ENCODE assay signal across 24 cellular contexts in the genomic region with DNA sequence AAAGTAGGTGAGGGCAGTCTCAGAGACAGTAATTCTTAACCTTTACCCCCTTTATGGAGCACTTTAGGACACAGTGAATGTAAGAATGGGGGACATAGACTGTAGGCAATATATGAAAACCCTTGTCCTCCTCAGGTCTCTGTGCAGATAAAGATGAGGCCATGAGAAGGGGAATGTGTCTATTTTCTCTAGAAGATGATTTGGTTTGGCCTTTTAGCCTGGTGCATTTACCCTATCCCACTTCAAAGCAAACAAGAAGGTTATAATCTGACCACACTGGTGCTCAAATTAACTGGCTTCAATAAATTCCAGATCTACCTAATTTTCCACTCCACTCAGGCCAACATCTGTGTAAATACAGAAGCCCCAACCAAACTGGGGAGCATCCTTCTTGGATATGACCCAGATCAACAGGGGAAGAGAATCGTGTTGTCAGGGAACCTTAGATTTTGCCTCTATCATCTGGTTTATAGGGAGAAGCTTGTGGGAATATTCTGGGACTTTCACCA. TPM values are rescaled to one million over a fixed set of nuclear protein-coding genes. Genes with fewer than 3 reads are reported as not detected.
DNase-seq lines count a peak whose midpoint lies in the region; ATAC-seq and TF ChIP-seq lines count a peak whose summit lies in the region.
"Had no signal": no experiment of that assay in that cellular context is flagged by ENCODE, and none has a peak within 500 bp of the region (broad histone marks: within the 10 kb centered on the region; RNA-seq: fewer than 3 reads in every experiment).

No MANE protein-coding gene starts in this region.

- no peaks in the 10 kb centered on the region for H3K27me3 Mint-ChIP-seq in T-helper 1 cell treated with Interleukin-12 subunit alpha and Interleukin-12 subunit beta and Interleukin-4 antibody, amounts not matched to agents 30 μg/mL and 1 μg/mL, for 36 hours (ENCODE audit: low read depth)
- H3K27me3 Mint-ChIP-seq in CD8-positive, alpha-beta memory T cell, result no peaks in the 10 kb centered on the region
- H3K27me3 Mint-ChIP-seq in activated T-helper 1 cell treated with anti-CD3 and anti-CD28 coated beads, Interleukin-12 subunit alpha, Interleukin-12 subunit beta, Interleukin-2, Interleukin-4 antibody, amounts not matched to agents 30 ng/mL and 10 ng/mL and 1 ng/mL, durations not matched to agents 14 hours and 24 hours and 36 hours (ENCODE audit: insufficient read depth), result no peaks in the 10 kb centered on the region
- no peaks in the 10 kb centered on the region for H3K27me3 Mint-ChIP-seq in natural killer cell treated with Interleukin-12 subunit alpha and Interleukin-12 subunit beta and Interleukin-15 and Interleukin-18, amount 100 ng/mL, for 72 hours

- H3K9me3 ChIP-seq in CD8-positive, alpha-beta memory T cell (ENCODE audit: low read length), result no peaks in the 10 kb centered on the region
- no peaks in the 10 kb centered on the region for H3K9me3 ChIP-seq in A673 (ENCODE audit: low read depth, low read length, poor library complexity, severe bottlenecking)
- H3K9me3 ChIP-seq: BE2C, spleen had no signal

- H3K4me1 Mint-ChIP-seq in T-helper 1 cell treated with Interleukin-12 subunit alpha and Interleukin-12 subunit beta and Interleukin-4 antibody, amounts not matched to agents 30 μg/mL and 1 μg/mL, for 36 hours (ENCODE audit: low read depth), result peaks cover 47% of the 10 kb centered on the region
- H3K4me1 Mint-ChIP-seq in CD8-positive, alpha-beta memory T cell, result peaks cover 81 to 98% (median 95%) of the 10 kb centered on the region in 3 donors
- peaks cover 49% of the 10 kb centered on the region for H3K4me1 Mint-ChIP-seq in activated T-helper 1 cell treated with anti-CD3 and anti-CD28 coated beads, Interleukin-12 subunit alpha, Interleukin-12 subunit beta, Interleukin-2, Interleukin-4 antibody, amounts not matched to agents 30 ng/mL and 10 ng/mL and 1 ng/mL, durations not matched to agents 14 hours and 24 hours and 36 hours (ENCODE audit: low read depth)
- H3K4me1 Mint-ChIP-seq in natural killer cell treated with Interleukin-12 subunit alpha and Interleukin-12 subunit beta and Interleukin-15 and Interleukin-18, amount 100 ng/mL, for 72 hours (ENCODE audit: low read depth in 2 of 2), result peaks cover 57 to 60% of the 10 kb centered on the region in 2 donors

- DNase-seq in T-helper 1 cell (no peak), OCI-M2 (lab: John Stamatoyannopoulos, UW; ENCODE audit: unreplicated experiment) (no peak), A673 (ENCODE audit: low spot score) (no peak), SHP77 treated with DMSO at 0.1 percent for 48 hours (lab: John Stamatoyannopoulos, UW) (no peak)
- no peak for DNase-seq in CD8-positive, alpha-beta memory T cell
- no peak for DNase-seq in activated T-helper 1 cell treated with anti-CD3 and anti-CD28 coated beads, Interleukin-12 subunit alpha, Interleukin-12 subunit beta, Interleukin-2, Interleukin-4 antibody, amounts not matched to agents 30 ng/mL and 10 ng/mL and 1 ng/mL, durations not matched to agents 14 hours and 24 hours and 36 hours (ENCODE audit: low spot score)
- no peak for DNase-seq in natural killer cell treated with Interleukin-12 subunit alpha and Interleukin-12 subunit beta and Interleukin-15 and Interleukin-18, amount 100 ng/mL, for 72 hours (ENCODE audit: low spot score)
- DNase-seq: activated CD4-positive, alpha-beta T cell treated with anti-CD3 and anti-CD28 coated beads for 48 hours; BE2C; dermis blood vessel endothelial cell; DMS 273 treated with DMSO at 0.1 percent for 48 hours; NCI-H1105; NCI-H2081 treated with DMSO at 0.1 percent for 48 hours; NCI-H446; NK-92 treated with Interleukin-12 subunit alpha and Interleukin-12 subunit beta, amount 100 ng/mL, for 24 hours; RPMI8226; spleen; stimulated activated CD4-positive, alpha-beta T cell treated with anti-CD3 and anti-CD28 coated beads, Interleukin-4, amount 100 ng/mL, for 24 hours had no signal

- no peak overlapping the region for H3K4me3 ChIP-seq in CD8-positive, alpha-beta memory T cell (ENCODE audit: low read length)
- no peak overlapping the region for H3K4me3 ChIP-seq in A673 (ENCODE audit: low read depth, low read length, poor library complexity, severe bottlenecking)
- H3K4me3 ChIP-seq: cardiac muscle cell, lung, spleen had no signal

- H3K27ac ChIP-seq in CD8-positive, alpha-beta memory T cell (ENCODE audit: low read depth, low read length), result no peak overlapping the region
- H3K27ac ChIP-seq in A673 (ENCODE audit: low read depth, low read length, poor library complexity, severe bottlenecking), result no peak overlapping the region
- H3K27ac ChIP-seq: cardiac muscle cell had no signal

- CTCF ChIA-PET in CD8-positive, alpha-beta memory T cell (lab: Charles Lee), result interaction anchor here (1.6 kb wide), 1 partner anchor 124 kb away, joined by 4 read pairs; no protein-coding TSS in a partner anchor
- CTCF ChIA-PET in A673 (lab: Charles Lee), result no interaction called here

- no TSS peak for BruUV-seq in A673 (replicated peaks; lab: Mats Ljungman, UMichigan)

- H3K36me3 Mint-ChIP-seq in T-helper 1 cell treated with Interleukin-12 subunit alpha and Interleukin-12 subunit beta and Interleukin-4 antibody, amounts not matched to agents 30 μg/mL and 1 μg/mL, for 36 hours (ENCODE audit: low read depth), result peaks cover 37% of the 10 kb centered on the region
- H3K36me3 Mint-ChIP-seq in CD8-positive, alpha-beta memory T cell, result peaks cover 0 to 72% (median 23%) of the 10 kb centered on the region in 3 donors
- peaks cover 32% of the 10 kb centered on the region for H3K36me3 Mint-ChIP-seq in activated T-helper 1 cell treated with anti-CD3 and anti-CD28 coated beads, Interleukin-12 subunit alpha, Interleukin-12 subunit beta, Interleukin-2, Interleukin-4 antibody, amounts not matched to agents 30 ng/mL and 10 ng/mL and 1 ng/mL, durations not matched to agents 14 hours and 24 hours and 36 hours (ENCODE audit: low read depth)
- no peaks in the 10 kb centered on the region for H3K36me3 Mint-ChIP-seq in natural killer cell treated with Interleukin-12 subunit alpha and Interleukin-12 subunit beta and Interleukin-15 and Interleukin-18, amount 100 ng/mL, for 72 hours

- peak overlapping the region; percentile 31 for H3K27ac Mint-ChIP-seq in T-helper 1 cell treated with Interleukin-12 subunit alpha and Interleukin-12 subunit beta and Interleukin-4 antibody, amounts not matched to agents 30 μg/mL and 1 μg/mL, for 36 hours
- H3K27ac Mint-ChIP-seq in CD8-positive, alpha-beta memory T cell, result peak overlapping the region; percentile 24 to 97 (median 83)
- H3K27ac Mint-ChIP-seq in activated T-helper 1 cell treated with anti-CD3 and anti-CD28 coated beads, Interleukin-12 subunit alpha, Interleukin-12 subunit beta, Interleukin-2, Interleukin-4 antibody, amounts not matched to agents 30 ng/mL and 10 ng/mL and 1 ng/mL, durations not matched to agents 14 hours and 24 hours and 36 hours, result peak overlapping the region; percentile 74
- peak overlapping the region; percentile 72 to 85 for H3K27ac Mint-ChIP-seq in natural killer cell treated with Interleukin-12 subunit alpha and Interleukin-12 subunit beta and Interleukin-15 and Interleukin-18, amount 100 ng/mL, for 72 hours

- peaks cover 11% of the 10 kb centered on the region for H3K36me3 ChIP-seq in CD8-positive, alpha-beta memory T cell (ENCODE audit: insufficient read depth, low read length)
- no peaks in the 10 kb centered on the region for H3K36me3 ChIP-seq in A673 (ENCODE audit: insufficient read depth, low read length, poor library complexity, severe bottlenecking)
- H3K36me3 ChIP-seq: BE2C, cardiac muscle cell had no signal

- H3K27me3 ChIP-seq in CD8-positive, alpha-beta memory T cell (ENCODE audit: insufficient read depth, low read length, poor library complexity, severe bottlenecking), result no peaks in the 10 kb centered on the region
- no peaks in the 10 kb centered on the region for H3K27me3 ChIP-seq in A673 (replicated peaks; ENCODE audit: insufficient read depth, low read depth, low read length, poor library complexity)
- H3K27me3 ChIP-seq: BE2C, cardiac muscle cell, spleen had no signal

- intact Hi-C loops in activated T-helper 1 cell treated with anti-CD3 and anti-CD28 coated beads, Interleukin-12 subunit alpha, Interleukin-12 subunit beta, Interleukin-2, Interleukin-4 antibody, amounts not matched to agents 30 ng/mL and 10 ng/mL and 1 ng/mL, durations not matched to agents 14 hours and 24 hours and 36 hours (cut with micrococcal nuclease), result no loop called here
- intact Hi-C loops in A673 (cut with micrococcal nuclease; ENCODE audit: unreplicated experiment), result no loop called here

- no peak for TF ChIP-seq CTCF in A673 (conservative IDR thresholded peaks at IDR 0.05; ENCODE audit: low read depth, low read length)

- peaks cover 74% of the 10 kb centered on the region for H3K4me1 ChIP-seq in CD8-positive, alpha-beta memory T cell (ENCODE audit: insufficient read depth, low read length)
- H3K4me1 ChIP-seq in A673 (ENCODE audit: insufficient read depth, low read length, poor library complexity, severe bottlenecking), result no peaks in the 10 kb centered on the region

- POLR2A ChIA-PET in CD8-positive, alpha-beta memory T cell (lab: Charles Lee), result interaction anchor here (0.5 kb wide), 1 partner anchor 24 kb away, joined by 10 read pairs; no protein-coding TSS in a partner anchor
- POLR2A ChIA-PET in A673 (lab: Charles Lee; ENCODE audit: low non-redundant PET), result no interaction called here

- ATAC-seq in natural killer cell treated with Interleukin-12 subunit alpha and Interleukin-12 subunit beta and Interleukin-15 and Interleukin-18, amount 100 ng/mL, for 72 hours, result no peak
- ATAC-seq: HCT116 had no signal

- no peak overlapping the region for H3K4me3 Mint-ChIP-seq in T-helper 1 cell treated with Interleukin-12 subunit alpha and Interleukin-12 subunit beta and Interleukin-4 antibody, amounts not matched to agents 30 μg/mL and 1 μg/mL, for 36 hours
- peak overlapping the region in 6 of 7 donors; percentile 11 to 69 (median 44) for H3K4me3 Mint-ChIP-seq in CD8-positive, alpha-beta memory T cell
- no peak overlapping the region for H3K4me3 Mint-ChIP-seq in activated T-helper 1 cell treated with anti-CD3 and anti-CD28 coated beads, Interleukin-12 subunit alpha, Interleukin-12 subunit beta, Interleukin-2, Interleukin-4 antibody, amounts not matched to agents 30 ng/mL and 10 ng/mL and 1 ng/mL, durations not matched to agents 14 hours and 24 hours and 36 hours
- H3K4me3 Mint-ChIP-seq in natural killer cell treated with Interleukin-12 subunit alpha and Interleukin-12 subunit beta and Interleukin-15 and Interleukin-18, amount 100 ng/mL, for 72 hours, result no peak overlapping the region

- no peaks in the 10 kb centered on the region for H3K9me3 Mint-ChIP-seq in T-helper 1 cell treated with Interleukin-12 subunit alpha and Interleukin-12 subunit beta and Interleukin-4 antibody, amounts not matched to agents 30 μg/mL and 1 μg/mL, for 36 hours
- no peaks in the 10 kb centered on the region for H3K9me3 Mint-ChIP-seq in CD8-positive, alpha-beta memory T cell
- H3K9me3 Mint-ChIP-seq in activated T-helper 1 cell treated with anti-CD3 and anti-CD28 coated beads, Interleukin-12 subunit alpha, Interleukin-12 subunit beta, Interleukin-2, Interleukin-4 antibody, amounts not matched to agents 30 ng/mL and 10 ng/mL and 1 ng/mL, durations not matched to agents 14 hours and 24 hours and 36 hours, result no peaks in the 10 kb centered on the region
- no peaks in the 10 kb centered on the region for H3K9me3 Mint-ChIP-seq in natural killer cell treated with Interleukin-12 subunit alpha and Interleukin-12 subunit beta and Interleukin-15 and Interleukin-18, amount 100 ng/mL, for 72 hours

RNA-seq across cellular contexts. Expression of gene RIPOR2, which starts 42.4 kb away (rescaled TPM):
- 10 to 100 TPM; 54.4 to 58.2 TPM for total RNA-seq in CD8-positive, alpha-beta memory T cell
- 427 TPM for polyA plus RNA-seq in CD8-positive, alpha-beta memory T cell
- 30.8 and 31.1 TPM in 2 replicates for total RNA-seq in activated T-helper 1 cell treated with anti-CD3 and anti-CD28 coated beads, Interleukin-12 subunit alpha, Interleukin-12 subunit beta, Interleukin-2, Interleukin-4 antibody, amounts not matched to agents 30 ng/mL and 10 ng/mL and 1 ng/mL, durations not matched to agents 14 hours and 24 hours and 36 hours
- total RNA-seq in natural killer cell treated with Interleukin-12 subunit alpha and Interleukin-12 subunit beta and Interleukin-15 and Interleukin-18, amount 100 ng/mL, for 72 hours, result 10 to 100 TPM; 58.7 to 88.4 TPM
- 0.17 and 0.37 TPM in 2 replicates for total RNA-seq in A673 (2021)
- total RNA-seq: A172, G401 had no signal

Comparison
In these comparisons a context has a peak if more than half of its experiments do, and no peak if none do; other contexts are left out.
1. H3K27ac Mint-ChIP-seq: peak in every context shown above with its lines; median percentile 83 in CD8-positive, alpha-beta memory T cell; 78 in natural killer cell treated with Interleukin-12 subunit alpha and Interleukin-12 subunit beta and Interleukin-15 and Interleukin-18, amount 100 ng/mL, for 72 hours; 74 in activated T-helper 1 cell treated with anti-CD3 and anti-CD28 coated beads, Interleukin-12 subunit alpha, Interleukin-12 subunit beta, Interleukin-2, Interleukin-4 antibody, amounts not matched to agents 30 ng/mL and 10 ng/mL and 1 ng/mL, durations not matched to agents 14 hours and 24 hours and 36 hours; 31 in T-helper 1 cell treated with Interleukin-12 subunit alpha and Interleukin-12 subunit beta and Interleukin-4 antibody, amounts not matched to agents 30 μg/mL and 1 μg/mL, for 36 hours.
2. H3K4me3 Mint-ChIP-seq: peak in CD8-positive, alpha-beta memory T cell (6 of 7); none in T-helper 1 cell treated with Interleukin-12 subunit alpha and Interleukin-12 subunit beta and Interleukin-4 antibody, amounts not matched to agents 30 μg/mL and 1 μg/mL, for 36 hours (single experiment), activated T-helper 1 cell treated with anti-CD3 and anti-CD28 coated beads, Interleukin-12 subunit alpha, Interleukin-12 subunit beta, Interleukin-2, Interleukin-4 antibody, amounts not matched to agents 30 ng/mL and 10 ng/mL and 1 ng/mL, durations not matched to agents 14 hours and 24 hours and 36 hours (single experiment) and natural killer cell treated with Interleukin-12 subunit alpha and Interleukin-12 subunit beta and Interleukin-15 and Interleukin-18, amount 100 ng/mL, for 72 hours (single experiment).
3. RNA of gene RIPOR2, which starts 42.4 kb away (total RNA-seq): 58.7 to 88.4 TPM in natural killer cell treated with Interleukin-12 subunit alpha and Interleukin-12 subunit beta and Interleukin-15 and Interleukin-18, amount 100 ng/mL, for 72 hours, 54.4 to 58.2 TPM in CD8-positive, alpha-beta memory T cell and 30.8 to 31.1 TPM in activated T-helper 1 cell treated with anti-CD3 and anti-CD28 coated beads, Interleukin-12 subunit alpha, Interleukin-12 subunit beta, Interleukin-2, Interleukin-4 antibody, amounts not matched to agents 30 ng/mL and 10 ng/mL and 1 ng/mL, durations not matched to agents 14 hours and 24 hours and 36 hours; 0.17 to 0.37 TPM in A673; every median in the first group is over 10 times any median in the second.